ENCODE assay signal across 8 cellular contexts in the genomic region with DNA sequence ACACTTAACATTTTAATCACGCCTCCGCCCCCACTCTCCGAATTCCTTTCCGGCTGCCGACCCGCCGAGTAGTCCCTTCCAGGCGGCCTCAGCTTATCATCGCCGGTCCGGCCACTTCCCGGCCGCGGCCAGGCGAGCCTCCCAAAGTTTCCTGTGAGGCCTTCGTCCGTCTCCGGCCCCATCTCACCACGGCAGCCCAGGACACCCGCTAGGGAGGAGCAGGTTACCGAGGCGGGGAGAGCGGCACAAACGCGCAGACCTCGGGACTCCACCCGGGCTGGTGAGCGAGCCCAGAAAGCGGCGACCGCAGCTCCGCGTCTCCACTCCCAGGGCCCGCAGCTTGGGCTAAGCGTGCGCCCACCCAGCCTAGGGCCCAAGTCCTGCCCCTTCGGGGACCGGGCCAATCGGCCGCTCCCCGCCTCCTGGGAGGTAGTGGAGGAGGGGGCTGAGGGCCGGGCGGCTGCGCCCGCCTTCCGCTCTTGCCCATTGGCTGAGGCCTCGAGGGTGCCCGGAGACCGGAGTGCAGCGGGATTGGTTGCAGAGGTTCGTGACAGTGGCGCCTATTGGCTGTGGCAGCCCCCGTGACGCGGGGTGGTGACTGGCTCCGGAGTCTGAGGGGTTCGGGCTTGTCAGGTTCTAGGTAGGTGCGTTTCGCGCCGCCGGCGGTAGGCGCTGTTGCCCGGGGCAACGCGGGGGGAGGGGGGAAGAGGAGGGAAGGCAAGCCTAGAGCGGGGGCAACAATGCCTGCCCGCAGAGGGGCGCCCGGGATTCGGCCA. TPM values are rescaled to one million over a fixed set of nuclear protein-coding genes. Genes with fewer than 3 reads are reported as not detected.
DNase-seq lines count a peak whose midpoint lies in the region; ATAC-seq and TF ChIP-seq lines count a peak whose summit lies in the region.

No MANE protein-coding gene starts in this region.

- H3K36me3 Mint-ChIP-seq in WTC11 (no peaks in the 10 kb centered on the region), immature natural killer cell (no peaks in the 10 kb centered on the region)

- H3K27me3 Mint-ChIP-seq in WTC11 (ENCODE audit: low read depth), result no peaks in the 10 kb centered on the region
- peaks cover 10 to 13% (median 11%) of the 10 kb centered on the region in 3 donors for H3K27me3 Mint-ChIP-seq in immature natural killer cell (ENCODE audit: low read depth in 3 of 3)

- peak overlapping the region; percentile 94 for H3K27ac Mint-ChIP-seq in WTC11
- H3K27ac Mint-ChIP-seq in immature natural killer cell, result peak overlapping the region; percentile 74 to 96 (median 91)

- H3K9me3 ChIP-seq in AG04450 (ENCODE audit: control insufficient read depth, insufficient read depth, low read length), result no peaks in the 10 kb centered on the region

- H3K4me1 Mint-ChIP-seq in WTC11 (peaks cover 29% of the 10 kb centered on the region), immature natural killer cell (peaks cover 13 to 22% of the 10 kb centered on the region in 2 donors)

- H3K27me3 ChIP-seq in AG04450 (ENCODE audit: control insufficient read depth, insufficient read depth, low read length), result no peaks in the 10 kb centered on the region

- H3K27ac ChIP-seq in AG04450 (ENCODE audit: low read depth, low read length), result peak overlapping the region; percentile 99
- H3K27ac ChIP-seq in caudate nucleus (ENCODE audit: low read depth, low read length), result peak overlapping the region; percentile 98

- ATAC-seq in GM18868 (IDR thresholded peaks at IDR 0.05; ENCODE audit: unreplicated experiment) (peak; percentile 95), HG03108 (IDR thresholded peaks at IDR 0.05; ENCODE audit: unreplicated experiment) (peak; percentile 98), WTC11 (peak; percentile 91)

- peak overlapping the region; percentile 83 for H3K4me3 ChIP-seq in AG04450 (ENCODE audit: low read depth, low read length)

- H3K9me3 Mint-ChIP-seq in WTC11 (no peaks in the 10 kb centered on the region), immature natural killer cell (no peaks in the 10 kb centered on the region)

- TF ChIP-seq CTCF in AG04450 (IDR thresholded peaks at IDR 0.05; ENCODE audit: low read depth, low read length) (0 out of 2 replicates have a peak, but pooled peaks have one; percentile 11), WTC11 (IDR thresholded peaks at IDR 0.05) (no peak)

- POLR2A ChIA-PET in AG04450 (lab: Yijun Ruan, JAX), result interaction anchor here (0.6 to 1.4 kb wide), 8 partner anchors 20 to 724 kb away, joined by 3 to 28 read pairs (median 4); partner anchors contain the start of gene PJA2
- POLR2A ChIA-PET in WTC11 (lab: Charles Lee), result interaction anchor here (0.5 to 2.9 kb wide), 13 partner anchors 16 to 941 kb away, joined by 3 to 54 read pairs (median 4); partner anchors contain the start of genes FBXL17, MAN2A1 and PJA2

- H3K4me3 Mint-ChIP-seq in WTC11, result peak overlapping the region; percentile 87
- H3K4me3 Mint-ChIP-seq in immature natural killer cell, result peak overlapping the region; percentile 89 to 94 (median 90)

- CTCF ChIA-PET in AG04450 (lab: Charles Lee), result interaction anchor here (1.0 to 1.1 kb wide), 2 partner anchors 21 to 67 kb away, joined by 3 to 4 read pairs; no protein-coding TSS in a partner anchor
- CTCF ChIA-PET in WTC11 (lab: Charles Lee), result interaction anchor here (0.5 to 1.0 kb wide), 4 partner anchors 9 to 61 kb away, joined by 3 to 4 read pairs (median 3); no protein-coding TSS in a partner anchor

- DNase-seq in AG04450 (ENCODE audit: low read depth, low spot score), result peak; percentile 98
- DNase-seq in NCI-H2171 treated with DMSO at 0.1 percent for 48 hours (lab: John Stamatoyannopoulos, UW), result peak; percentile 96
- peak; percentile 99 for DNase-seq in WTC11 (ENCODE audit: low spot score)
- peak; percentile 94 to 100 (median 99) for DNase-seq in caudate nucleus (lab: John Stamatoyannopoulos, UW)
- peak; percentile 98 to 99 (median 98) for DNase-seq in immature natural killer cell
- DNase-seq in smooth muscle cell of the brain vasculature (ENCODE audit: low read depth, low spot score), result peak; percentile 96

TF ChIP-seq in WTC11, 78 proteins besides CTCF, POLR2A, EP300 and RAD21 (continues in another document):
- TF ChIP-seq ZBTB21 (CRISPR knock-in tag; IDR thresholded peaks at IDR 0.05; ENCODE audit: borderline replicate concordance) (no peak; the same call in 1 of the 2 replicates), CBFB (CRISPR knock-in tag; IDR thresholded peaks at IDR 0.05; ENCODE audit: low read depth) (peak; percentile 7; the same call in 1 of the 2 replicates), MYBL2 (CRISPR knock-in tag; IDR thresholded peaks at IDR 0.05) (peak; percentile 61; the same call in 1 of the 2 replicates), PRRX2 (CRISPR knock-in tag; IDR thresholded peaks at IDR 0.05) (no peak), JUN (CRISPR knock-in tag; IDR thresholded peaks at IDR 0.05) (no peak; the same call in 1 of the 2 replicates), ZNF416 (CRISPR knock-in tag; IDR thresholded peaks at IDR 0.05) (0 out of 2 replicates have a peak, but pooled peaks have one; percentile 33), ZNF121 (CRISPR knock-in tag; IDR thresholded peaks at IDR 0.05) (no peak), ZNF423 (CRISPR knock-in tag; IDR thresholded peaks at IDR 0.05) (no peak), EMX1 (CRISPR knock-in tag; IDR thresholded peaks at IDR 0.05) (0 out of 2 replicates have a peak, but pooled peaks have one; percentile 34), ZNF317 (CRISPR knock-in tag; IDR thresholded peaks at IDR 0.05; ENCODE audit: borderline replicate concordance, low read depth) (no peak), NFE2L1 (CRISPR knock-in tag; IDR thresholded peaks at IDR 0.05) (peak; percentile 23; the same call in 1 of the 2 replicates), RELA (CRISPR knock-in tag; IDR thresholded peaks at IDR 0.05; ENCODE audit: borderline replicate concordance) (no peak), FOXK1 (CRISPR knock-in tag; IDR thresholded peaks at IDR 0.05) (0 out of 2 replicates have a peak, but pooled peaks have one; percentile 40), USF2 (CRISPR knock-in tag; IDR thresholded peaks at IDR 0.05) (peak; percentile 95), ZBTB43 (CRISPR knock-in tag; IDR thresholded peaks at IDR 0.05) (0 out of 2 replicates have a peak, but pooled peaks have one; percentile 63), NR3C1 (CRISPR knock-in tag; conservative IDR thresholded peaks at IDR 0.05; ENCODE audit: low read depth) (no peak), ZNF512 (CRISPR knock-in tag; IDR thresholded peaks at IDR 0.05; ENCODE audit: borderline replicate concordance) (no peak)
- TF ChIP-seq, protein P1, sequence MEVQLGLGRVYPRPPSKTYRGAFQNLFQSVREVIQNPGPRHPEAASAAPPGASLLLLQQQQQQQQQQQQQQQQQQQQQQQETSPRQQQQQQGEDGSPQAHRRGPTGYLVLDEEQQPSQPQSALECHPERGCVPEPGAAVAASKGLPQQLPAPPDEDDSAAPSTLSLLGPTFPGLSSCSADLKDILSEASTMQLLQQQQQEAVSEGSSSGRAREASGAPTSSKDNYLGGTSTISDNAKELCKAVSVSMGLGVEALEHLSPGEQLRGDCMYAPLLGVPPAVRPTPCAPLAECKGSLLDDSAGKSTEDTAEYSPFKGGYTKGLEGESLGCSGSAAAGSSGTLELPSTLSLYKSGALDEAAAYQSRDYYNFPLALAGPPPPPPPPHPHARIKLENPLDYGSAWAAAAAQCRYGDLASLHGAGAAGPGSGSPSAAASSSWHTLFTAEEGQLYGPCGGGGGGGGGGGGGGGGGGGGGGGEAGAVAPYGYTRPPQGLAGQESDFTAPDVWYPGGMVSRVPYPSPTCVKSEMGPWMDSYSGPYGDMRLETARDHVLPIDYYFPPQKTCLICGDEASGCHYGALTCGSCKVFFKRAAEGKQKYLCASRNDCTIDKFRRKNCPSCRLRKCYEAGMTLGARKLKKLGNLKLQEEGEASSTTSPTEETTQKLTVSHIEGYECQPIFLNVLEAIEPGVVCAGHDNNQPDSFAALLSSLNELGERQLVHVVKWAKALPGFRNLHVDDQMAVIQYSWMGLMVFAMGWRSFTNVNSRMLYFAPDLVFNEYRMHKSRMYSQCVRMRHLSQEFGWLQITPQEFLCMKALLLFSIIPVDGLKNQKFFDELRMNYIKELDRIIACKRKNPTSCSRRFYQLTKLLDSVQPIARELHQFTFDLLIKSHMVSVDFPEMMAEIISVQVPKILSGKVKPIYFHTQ (CRISPR knock-in tag; IDR thresholded peaks at IDR 0.05), result no peak; the same call in 1 of the 2 replicates

RNA-seq across cellular contexts. Expression of gene FER, which starts 0.8 kb away (rescaled TPM):
- polyA plus RNA-seq in AG04450 (2011; rRNA removed), result 10.8 and 19.0 TPM in 2 replicates
- polyA minus RNA-seq in AG04450 (2011; rRNA and poly(A)+ RNA removed), result 31.5 and 59.3 TPM in 2 replicates
- 13.6 to 16.2 TPM (median 13.8 TPM) in 3 replicates for total RNA-seq in WTC11 (2021)
- 10 to 100 TPM in 2 of 3 donors, 1 to 10 TPM in 1; 6.1 to 23.9 (median 17.9) TPM for polyA plus RNA-seq in immature natural killer cell

Comparison
In these comparisons a context has a peak if more than half of its experiments do, and no peak if none do; other contexts are left out.
1. Peak in every context shown above with its lines: DNase-seq, ATAC-seq, H3K4me3 ChIP-seq and H3K27ac ChIP-seq.